In genomic region chr7:136079934-136080333, GRCh38 we compare ENCODE assay signal across 22 cellular contexts.
DNase-seq lines count a peak whose midpoint lies in the region; ATAC-seq, FAIRE-seq and TF ChIP-seq lines count a peak whose summit lies in the region.
"Had no signal": no experiment of that assay in that cellular context is flagged by ENCODE, and none has a peak within 500 bp of the region (broad histone marks: within the 10 kb centered on the region; RNA-seq: fewer than 3 reads in every experiment).

No MANE protein-coding gene starts in this region.

- peak overlapping the region; percentile 20 for H3K4me2 ChIP-seq in PC-9
- H3K4me2 ChIP-seq: BLaER1 had no signal

- no peaks in the 10 kb centered on the region for H3K27me3 ChIP-seq in PC-9 (ENCODE audit: insufficient read depth, low read depth)
- H3K27me3 ChIP-seq in gastrocnemius medialis = no peaks in the 10 kb centered on the region
- no peaks in the 10 kb centered on the region for H3K27me3 ChIP-seq in adrenal gland
- H3K27me3 ChIP-seq: BLaER1 had no signal

- peak; percentile 41 for FAIRE-seq in D721Med (lab: Jason Lieb, UNC)
- FAIRE-seq: GM12878, GM19239, H1 had no signal

- no TSS peak for BruUV-seq in PC-9 (replicated peaks; lab: Mats Ljungman, UMichigan)

- H3K36me3 ChIP-seq in PC-9 (ENCODE audit: low read depth) (no peaks in the 10 kb centered on the region), gastrocnemius medialis (no peaks in the 10 kb centered on the region), adrenal gland (replicated peaks in 1 of 2) (no peaks in the 10 kb centered on the region)
- H3K36me3 ChIP-seq: BLaER1 had no signal

- no peak for ATAC-seq in gastrocnemius medialis
- ATAC-seq in HG02885 (IDR thresholded peaks at IDR 0.05; ENCODE audit: poor library complexity, unreplicated experiment) = no peak
- ATAC-seq: CD8-positive, alpha-beta T cell; GM12878; HCT116 had no signal

- no peaks in the 10 kb centered on the region for H3K9me2 ChIP-seq in PC-9 (ENCODE audit: insufficient read depth)

- in situ Hi-C loops in gastrocnemius medialis (cut with MboI; ENCODE audit: low sequenced_read_pairs in 4 of 4) = no loop called here

- TF ChIP-seq CTCF in D721Med (IDR thresholded peaks at IDR 0.05; ENCODE audit: insufficient read depth, missing control alignments) (no peak), PC-9 (conservative IDR thresholded peaks at IDR 0.05) (no peak), gastrocnemius medialis (IDR thresholded peaks at IDR 0.05 in 4 of 5, conservative IDR thresholded peaks at IDR 0.05 in 1 of 5) (no peak), adrenal gland (IDR thresholded peaks at IDR 0.05) (no peak)

- no peaks in the 10 kb centered on the region for H3F3A ChIP-seq in PC-9 (ENCODE audit: insufficient read depth, low read depth)

- no peaks in the 10 kb centered on the region for H4K20me1 ChIP-seq in PC-9 (ENCODE audit: insufficient read depth)
- H4K20me1 ChIP-seq: BLaER1 had no signal

- WGBS in adrenal gland, 4 donors = 71 to 85% (median 81%) methylated on average over 2 of the region's 2 CpGs

- TF ChIP-seq POLR2A in gastrocnemius medialis (IDR thresholded peaks at IDR 0.05) (no peak), adrenal gland (IDR thresholded peaks at IDR 0.05) (no peak)

- intact Hi-C loops in PC-9 (cut with micrococcal nuclease; ENCODE audit: unreplicated experiment) (no loop called here), gastrocnemius medialis (cut with DNase I; ENCODE audit: low total_unique reads) (no loop called here), adrenal gland (cut with DNase I) (no loop called here)

- no peak overlapping the region for H3K27ac ChIP-seq in PC-9
- H3K27ac ChIP-seq in gastrocnemius medialis = peak overlapping the region in 3 of 4 donors; percentile 33 to 70 (median 38)
- H3K27ac ChIP-seq in adrenal gland = no peak overlapping the region
- H3K27ac ChIP-seq: BLaER1, C4-2B, GM23248 had no signal

- H3K4me3 ChIP-seq in PC-9 = no peak overlapping the region
- H3K4me3 ChIP-seq in gastrocnemius medialis = no peak overlapping the region
- no peak overlapping the region for H3K4me3 ChIP-seq in adrenal gland
- H3K4me3 ChIP-seq: BLaER1, GM12878, GM23248 had no signal

- H3K4me1 ChIP-seq in PC-9 (replicated peaks; ENCODE audit: insufficient read depth) (peaks cover 6% of the 10 kb centered on the region), gastrocnemius medialis (peaks cover 0 to 17% of the 10 kb centered on the region in 2 donors), adrenal gland (replicated peaks in 1 of 2) (no peaks in the 10 kb centered on the region)
- H3K4me1 ChIP-seq: BLaER1 had no signal

- H3K9me3 ChIP-seq in PC-9 (ENCODE audit: insufficient read depth, low read depth) = no peaks in the 10 kb centered on the region
- H3K9me3 ChIP-seq in gastrocnemius medialis = no peaks in the 10 kb centered on the region
- H3K9me3 ChIP-seq in adrenal gland (replicated peaks in 1 of 3) = no peaks in the 10 kb centered on the region
- H3K9me3 ChIP-seq: BLaER1 had no signal

- CTCF ChIA-PET in PC-9 (lab: Charles Lee) = no interaction called here

- no peak overlapping the region for H2AFZ ChIP-seq in PC-9
- H2AFZ ChIP-seq: GM23248 had no signal

- DNase-seq in D721Med (ENCODE audit: insufficient read length, low spot score) = no peak
- no peak for DNase-seq in PC-9
- no peak for DNase-seq in gastrocnemius medialis
- DNase-seq in NCI-H1048 (lab: John Stamatoyannopoulos, UW) = no peak
- DNase-seq in adrenal gland = no peak
- DNase-seq: Calu3; CD4-positive, CD25-positive, alpha-beta regulatory T cell; CD8-positive, alpha-beta T cell; COR-L47; DMS 273 treated with DMSO at 0.1 percent for 48 hours; DMS79; EL; GDM1; GM23248; H7 had no signal

- POLR2A ChIA-PET in PC-9 (lab: Charles Lee; ENCODE audit: unreplicated experiment) = interaction anchor here (0.6 kb wide), 1 partner anchor 89 kb away, joined by 4 read pairs; no protein-coding TSS in a partner anchor

- no peaks in the 10 kb centered on the region for H3K79me2 ChIP-seq in PC-9 (ENCODE audit: low read depth)

Comparison
In these comparisons a context has a peak if more than half of its experiments do, and no peak if none do; other contexts are left out.
1. H3K27ac ChIP-seq: peak in gastrocnemius medialis (3 of 4); none in PC-9 (single experiment) and adrenal gland (0 of 5).